ENCODE assay signal across 11 cellular contexts in the genomic region with DNA sequence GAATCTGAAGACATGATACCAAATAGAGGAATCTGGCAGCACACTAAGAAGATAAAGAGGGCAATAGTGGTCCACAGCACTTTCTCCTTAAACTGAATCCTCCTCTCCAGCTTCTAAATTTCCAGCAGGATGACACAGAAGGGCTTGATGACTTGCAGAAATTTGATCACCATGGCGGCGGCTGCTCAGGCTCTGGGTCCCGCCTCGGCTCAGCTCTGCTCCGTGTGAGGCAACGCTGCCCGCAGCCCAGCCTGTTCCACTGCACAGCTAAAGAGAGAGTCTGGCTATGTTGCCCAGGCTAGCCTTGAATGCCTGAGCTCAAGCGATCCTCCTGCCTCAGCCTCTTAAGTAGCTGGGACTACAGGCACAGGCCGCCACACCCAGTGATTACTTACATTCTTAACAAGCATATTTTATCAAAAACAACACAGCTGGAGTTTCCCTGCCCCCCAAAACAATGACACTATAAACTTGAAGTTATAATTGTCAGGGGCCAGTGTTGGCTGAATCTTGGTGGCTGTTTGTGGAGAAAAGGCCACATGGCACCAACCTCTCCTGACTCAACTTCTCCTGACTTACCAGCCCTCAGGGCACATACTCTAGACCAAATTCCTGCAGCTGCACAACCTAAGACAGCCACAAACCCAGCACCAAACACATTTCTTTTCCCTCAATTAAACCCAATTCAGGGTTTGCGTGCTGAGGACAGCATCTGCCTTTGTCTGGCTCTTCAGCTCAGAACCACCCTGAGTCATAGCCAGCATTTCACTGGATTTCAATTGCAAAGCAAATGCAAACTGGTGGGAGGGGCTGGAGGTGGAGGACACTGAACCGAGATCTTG. TPM values are rescaled to one million over a fixed set of nuclear protein-coding genes. Genes with fewer than 3 reads are reported as not detected.
DNase-seq lines count a peak whose midpoint lies in the region; ATAC-seq and TF ChIP-seq lines count a peak whose summit lies in the region.
"Had no signal": no experiment of that assay in that cellular context is flagged by ENCODE, and none has a peak within 500 bp of the region (broad histone marks: within the 10 kb centered on the region; RNA-seq: fewer than 3 reads in every experiment).

No MANE protein-coding gene starts in this region.

- no peaks in the 10 kb centered on the region for H3K9me3 Mint-ChIP-seq in HFFc6
- H3K9me3 Mint-ChIP-seq in WTC11 = peaks cover 16% of the 10 kb centered on the region
- no peaks in the 10 kb centered on the region for H3K9me3 Mint-ChIP-seq in activated T-helper 17 cell treated with anti-CD3 and anti-CD28 coated beads, Interleukin-2, amount 50 U/mL, for 72 hours
- H3K9me3 Mint-ChIP-seq: effector memory CD8-positive, alpha-beta T cell had no signal

- peaks cover 19% of the 10 kb centered on the region for H3K4me1 Mint-ChIP-seq in HFFc6 (ENCODE audit: low read depth)
- H3K4me1 Mint-ChIP-seq in WTC11 = peaks cover 23% of the 10 kb centered on the region
- H3K4me1 Mint-ChIP-seq in activated T-helper 17 cell treated with anti-CD3 and anti-CD28 coated beads, Interleukin-2, amount 50 U/mL, for 72 hours = no peaks in the 10 kb centered on the region

- peak overlapping the region; percentile 39 for H3K27ac ChIP-seq in iPS-18a (ENCODE audit: low read length)

- ATAC-seq in WTC11 (peak; percentile 95), GM18873 (IDR thresholded peaks at IDR 0.05; ENCODE audit: low FRiP score, unreplicated experiment) (no peak), HG03025 (IDR thresholded peaks at IDR 0.05; ENCODE audit: low FRiP score, unreplicated experiment) (no peak)
- ATAC-seq in activated T-helper 17 cell treated with anti-CD3 and anti-CD28 coated beads, Interleukin-2, amount 50 U/mL, for 72 hours (replicated peaks) = no peak
- ATAC-seq: effector memory CD8-positive, alpha-beta T cell had no signal

- TF ChIP-seq CTCF in AG09319 (IDR thresholded peaks at IDR 0.05; ENCODE audit: low read depth, low read length) (no peak), HFFc6 (IDR thresholded peaks at IDR 0.05) (no peak), WTC11 (IDR thresholded peaks at IDR 0.05) (no peak)

- H3K4me3 ChIP-seq in iPS-18a (ENCODE audit: low read length) = peak overlapping the region; percentile 26

- no peaks in the 10 kb centered on the region for H3K36me3 ChIP-seq in iPS-18a (ENCODE audit: control insufficient read depth, low read depth, low read length)

- POLR2A ChIA-PET in WTC11 (lab: Charles Lee) = interaction anchor here (0.7 to 2.1 kb wide), 2 partner anchors 12 to 584 kb away, joined by 3 to 6 read pairs; no protein-coding TSS in a partner anchor

- H3K4me1 ChIP-seq in iPS-18a (ENCODE audit: control insufficient read depth, low read depth, low read length) = peaks cover 13% of the 10 kb centered on the region

- no peaks in the 10 kb centered on the region for H3K9me3 ChIP-seq in iPS-18a (ENCODE audit: control insufficient read depth, low read depth, low read length)

- CTCF ChIA-PET in WTC11 (lab: Charles Lee) = interaction anchor here (1.2 to 4.9 kb wide), 4 partner anchors 12 to 119 kb away, joined by 3 to 30 read pairs (median 6); partner anchors contain the start of gene TNPO3

- H3K36me3 Mint-ChIP-seq in HFFc6 (ENCODE audit: low read depth) (no peaks in the 10 kb centered on the region), WTC11 (peaks cover 11% of the 10 kb centered on the region)
- no peaks in the 10 kb centered on the region for H3K36me3 Mint-ChIP-seq in activated T-helper 17 cell treated with anti-CD3 and anti-CD28 coated beads, Interleukin-2, amount 50 U/mL, for 72 hours (ENCODE audit: low read depth)

- H3K27ac Mint-ChIP-seq in HFFc6 = peak overlapping the region; percentile 46
- peak overlapping the region; percentile 95 for H3K27ac Mint-ChIP-seq in WTC11
- no peak overlapping the region for H3K27ac Mint-ChIP-seq in activated T-helper 17 cell treated with anti-CD3 and anti-CD28 coated beads, Interleukin-2, amount 50 U/mL, for 72 hours
- H3K27ac Mint-ChIP-seq: effector memory CD8-positive, alpha-beta T cell had no signal

- H3K4me3 Mint-ChIP-seq in HFFc6 = peak overlapping the region; percentile 21; the same call in 1 of the 2 replicates
- peak overlapping the region; percentile 37 for H3K4me3 Mint-ChIP-seq in WTC11
- no peak overlapping the region for H3K4me3 Mint-ChIP-seq in activated T-helper 17 cell treated with anti-CD3 and anti-CD28 coated beads, Interleukin-2, amount 50 U/mL, for 72 hours
- H3K4me3 Mint-ChIP-seq: effector memory CD8-positive, alpha-beta T cell had no signal

- DNase-seq in AG09319 (ENCODE audit: extremely low read depth, low read depth) (peak; percentile 76), HFFc6 (peak; percentile 85), WTC11 (ENCODE audit: low spot score) (peak; percentile 38), SW 1271 (lab: John Stamatoyannopoulos, UW) (no peak)
- DNase-seq: effector memory CD8-positive, alpha-beta T cell; nucleus accumbens; Right ventricle myocardium superior had no signal

- H3K9ac ChIP-seq in iPS-18a (ENCODE audit: low read length) = peak overlapping the region; percentile 59

- H3K27me3 Mint-ChIP-seq in HFFc6 (ENCODE audit: insufficient read depth) = peaks cover 20% of the 10 kb centered on the region
- H3K27me3 Mint-ChIP-seq in WTC11 (ENCODE audit: low read depth) = peaks cover 5% of the 10 kb centered on the region
- peaks cover 14% of the 10 kb centered on the region for H3K27me3 Mint-ChIP-seq in activated T-helper 17 cell treated with anti-CD3 and anti-CD28 coated beads, Interleukin-2, amount 50 U/mL, for 72 hours

- no peaks in the 10 kb centered on the region for H3K27me3 ChIP-seq in iPS-18a (ENCODE audit: control insufficient read depth, insufficient read depth, low read length)

TF ChIP-seq in WTC11, 78 proteins besides CTCF, POLR2A, EP300 and RAD21 (continues in another document):
- TF ChIP-seq FOXK1 (CRISPR knock-in tag; IDR thresholded peaks at IDR 0.05) (no peak), SMAD3 (CRISPR knock-in tag; IDR thresholded peaks at IDR 0.05; ENCODE audit: borderline replicate concordance) (no peak), ZNF317 (CRISPR knock-in tag; IDR thresholded peaks at IDR 0.05; ENCODE audit: borderline replicate concordance, low read depth) (no peak), ZMAT4 (CRISPR knock-in tag; IDR thresholded peaks at IDR 0.05) (no peak), JAZF1 (CRISPR knock-in tag; IDR thresholded peaks at IDR 0.05) (no peak), ZNF121 (CRISPR knock-in tag; IDR thresholded peaks at IDR 0.05) (peak; percentile 100)
- TF ChIP-seq, protein P1, sequence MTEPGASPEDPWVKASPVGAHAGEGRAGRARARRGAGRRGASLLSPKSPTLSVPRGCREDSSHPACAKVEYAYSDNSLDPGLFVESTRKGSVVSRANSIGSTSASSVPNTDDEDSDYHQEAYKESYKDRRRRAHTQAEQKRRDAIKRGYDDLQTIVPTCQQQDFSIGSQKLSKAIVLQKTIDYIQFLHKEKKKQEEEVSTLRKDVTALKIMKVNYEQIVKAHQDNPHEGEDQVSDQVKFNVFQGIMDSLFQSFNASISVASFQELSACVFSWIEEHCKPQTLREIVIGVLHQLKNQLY (CRISPR knock-in tag; IDR thresholded peaks at IDR 0.05) = no peak
- TF ChIP-seq, protein P2, sequence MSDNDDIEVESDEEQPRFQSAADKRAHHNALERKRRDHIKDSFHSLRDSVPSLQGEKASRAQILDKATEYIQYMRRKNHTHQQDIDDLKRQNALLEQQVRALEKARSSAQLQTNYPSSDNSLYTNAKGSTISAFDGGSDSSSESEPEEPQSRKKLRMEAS (CRISPR knock-in tag; IDR thresholded peaks at IDR 0.05) = 0 out of 2 replicates have a peak, but pooled peaks have one; percentile 27
- TF ChIP-seq, protein P3, sequence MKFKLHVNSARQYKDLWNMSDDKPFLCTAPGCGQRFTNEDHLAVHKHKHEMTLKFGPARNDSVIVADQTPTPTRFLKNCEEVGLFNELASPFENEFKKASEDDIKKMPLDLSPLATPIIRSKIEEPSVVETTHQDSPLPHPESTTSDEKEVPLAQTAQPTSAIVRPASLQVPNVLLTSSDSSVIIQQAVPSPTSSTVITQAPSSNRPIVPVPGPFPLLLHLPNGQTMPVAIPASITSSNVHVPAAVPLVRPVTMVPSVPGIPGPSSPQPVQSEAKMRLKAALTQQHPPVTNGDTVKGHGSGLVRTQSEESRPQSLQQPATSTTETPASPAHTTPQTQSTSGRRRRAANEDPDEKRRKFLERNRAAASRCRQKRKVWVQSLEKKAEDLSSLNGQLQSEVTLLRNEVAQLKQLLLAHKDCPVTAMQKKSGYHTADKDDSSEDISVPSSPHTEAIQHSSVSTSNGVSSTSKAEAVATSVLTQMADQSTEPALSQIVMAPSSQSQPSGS (CRISPR knock-in tag; IDR thresholded peaks at IDR 0.05; ENCODE audit: borderline replicate concordance, low read depth) = no peak

RNA-seq across cellular contexts. Expression of gene TNPO3, which starts 11.6 kb away (rescaled TPM):
- 10 to 100 TPM; 38.5 to 52.5 (median 45.0) TPM for total RNA-seq in HFFc6 (2021; fragmentation: NEBNext Ultra II Directional; extraction: Animal tissue kit (Norgen Biotek cat#: 25700))
- 87.0 to 91.7 TPM (median 89.1 TPM) in 3 replicates for total RNA-seq in WTC11 (2021)
- total RNA-seq in activated T-helper 17 cell treated with anti-CD3 and anti-CD28 coated beads, Interleukin-2, amount 50 U/mL, for 72 hours = 10 to 100 TPM; 45.8 to 62.6 TPM

Comparison
In these comparisons a context has a peak if more than half of its experiments do, and no peak if none do; other contexts are left out.
1. DNase-seq: peak in AG09319 (single experiment), HFFc6 (single experiment) and WTC11 (single experiment); none in SW 1271 (0 of 2).